Comparison of ENCODE assay signal across 1 cellular context in the genomic region with DNA sequence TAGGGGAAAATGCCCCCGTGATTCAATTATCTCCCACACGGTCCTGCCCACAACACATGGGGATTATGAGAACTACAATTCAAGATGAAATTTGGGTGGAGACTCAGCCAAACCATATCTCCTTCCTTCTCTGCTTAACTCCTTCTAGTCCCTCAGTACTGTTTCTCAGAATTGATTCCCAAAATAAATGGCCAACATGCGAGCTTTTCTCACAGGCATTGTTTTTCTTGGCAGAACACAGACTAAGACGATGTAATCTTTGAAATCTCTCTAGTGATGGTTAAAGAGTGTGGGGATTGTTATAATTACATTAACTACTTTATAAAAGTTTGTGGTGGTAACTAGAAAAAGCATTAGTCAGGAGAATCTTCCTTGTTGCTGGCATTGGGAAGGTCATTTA.
TF ChIP-seq lines count a peak whose summit lies in the region.

No MANE protein-coding gene starts in this region.

TF ChIP-seq in GM23338, 12 proteins besides CTCF, POLR2A, EP300 and RAD21 (continued from another document):
- TF ChIP-seq, protein P1, sequence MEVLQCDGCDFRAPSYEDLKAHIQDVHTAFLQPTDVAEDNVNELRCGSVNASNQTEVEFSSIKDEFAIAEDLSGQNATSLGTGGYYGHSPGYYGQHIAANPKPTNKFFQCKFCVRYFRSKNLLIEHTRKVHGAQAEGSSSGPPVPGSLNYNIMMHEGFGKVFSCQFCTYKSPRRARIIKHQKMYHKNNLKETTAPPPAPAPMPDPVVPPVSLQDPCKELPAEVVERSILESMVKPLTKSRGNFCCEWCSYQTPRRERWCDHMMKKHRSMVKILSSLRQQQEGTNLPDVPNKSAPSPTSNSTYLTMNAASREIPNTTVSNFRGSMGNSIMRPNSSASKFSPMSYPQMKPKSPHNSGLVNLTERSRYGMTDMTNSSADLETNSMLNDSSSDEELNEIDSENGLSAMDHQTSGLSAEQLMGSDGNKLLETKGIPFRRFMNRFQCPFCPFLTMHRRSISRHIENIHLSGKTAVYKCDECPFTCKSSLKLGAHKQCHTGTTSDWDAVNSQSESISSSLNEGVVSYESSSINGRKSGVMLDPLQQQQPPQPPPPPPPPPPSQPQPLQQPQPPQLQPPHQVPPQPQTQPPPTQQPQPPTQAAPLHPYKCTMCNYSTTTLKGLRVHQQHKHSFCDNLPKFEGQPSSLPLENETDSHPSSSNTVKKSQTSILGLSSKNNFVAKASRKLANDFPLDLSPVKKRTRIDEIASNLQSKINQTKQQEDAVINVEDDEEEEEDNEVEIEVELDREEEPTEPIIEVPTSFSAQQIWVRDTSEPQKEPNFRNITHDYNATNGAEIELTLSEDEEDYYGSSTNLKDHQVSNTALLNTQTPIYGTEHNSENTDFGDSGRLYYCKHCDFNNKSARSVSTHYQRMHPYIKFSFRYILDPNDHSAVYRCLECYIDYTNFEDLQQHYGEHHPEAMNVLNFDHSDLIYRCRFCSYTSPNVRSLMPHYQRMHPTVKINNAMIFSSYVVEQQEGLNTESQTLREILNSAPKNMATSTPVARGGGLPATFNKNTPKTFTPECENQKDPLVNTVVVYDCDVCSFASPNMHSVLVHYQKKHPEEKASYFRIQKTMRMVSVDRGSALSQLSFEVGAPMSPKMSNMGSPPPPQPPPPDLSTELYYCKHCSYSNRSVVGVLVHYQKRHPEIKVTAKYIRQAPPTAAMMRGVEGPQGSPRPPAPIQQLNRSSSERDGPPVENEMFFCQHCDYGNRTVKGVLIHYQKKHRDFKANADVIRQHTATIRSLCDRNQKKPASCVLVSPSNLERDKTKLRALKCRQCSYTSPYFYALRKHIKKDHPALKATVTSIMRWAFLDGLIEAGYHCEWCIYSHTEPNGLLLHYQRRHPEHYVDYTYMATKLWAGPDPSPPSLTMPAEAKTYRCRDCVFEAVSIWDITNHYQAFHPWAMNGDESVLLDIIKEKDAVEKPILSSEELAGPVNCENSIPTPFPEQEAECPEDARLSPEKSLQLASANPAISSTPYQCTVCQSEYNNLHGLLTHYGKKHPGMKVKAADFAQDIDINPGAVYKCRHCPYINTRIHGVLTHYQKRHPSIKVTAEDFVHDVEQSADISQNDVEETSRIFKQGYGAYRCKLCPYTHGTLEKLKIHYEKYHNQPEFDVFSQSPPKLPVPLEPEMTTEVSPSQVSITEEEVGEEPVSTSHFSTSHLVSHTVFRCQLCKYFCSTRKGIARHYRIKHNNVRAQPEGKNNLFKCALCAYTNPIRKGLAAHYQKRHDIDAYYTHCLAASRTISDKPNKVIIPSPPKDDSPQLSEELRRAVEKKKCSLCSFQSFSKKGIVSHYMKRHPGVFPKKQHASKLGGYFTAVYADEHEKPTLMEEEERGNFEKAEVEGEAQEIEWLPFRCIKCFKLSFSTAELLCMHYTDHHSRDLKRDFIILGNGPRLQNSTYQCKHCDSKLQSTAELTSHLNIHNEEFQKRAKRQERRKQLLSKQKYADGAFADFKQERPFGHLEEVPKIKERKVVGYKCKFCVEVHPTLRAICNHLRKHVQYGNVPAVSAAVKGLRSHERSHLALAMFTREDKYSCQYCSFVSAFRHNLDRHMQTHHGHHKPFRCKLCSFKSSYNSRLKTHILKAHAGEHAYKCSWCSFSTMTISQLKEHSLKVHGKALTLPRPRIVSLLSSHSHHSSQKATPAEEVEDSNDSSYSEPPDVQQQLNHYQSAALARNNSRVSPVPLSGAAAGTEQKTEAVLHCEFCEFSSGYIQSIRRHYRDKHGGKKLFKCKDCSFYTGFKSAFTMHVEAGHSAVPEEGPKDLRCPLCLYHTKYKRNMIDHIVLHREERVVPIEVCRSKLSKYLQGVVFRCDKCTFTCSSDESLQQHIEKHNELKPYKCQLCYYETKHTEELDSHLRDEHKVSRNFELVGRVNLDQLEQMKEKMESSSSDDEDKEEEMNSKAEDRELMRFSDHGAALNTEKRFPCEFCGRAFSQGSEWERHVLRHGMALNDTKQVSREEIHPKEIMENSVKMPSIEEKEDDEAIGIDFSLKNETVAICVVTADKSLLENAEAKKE (CRISPR knock-in tag; IDR thresholded peaks at IDR 0.05) = no peak
- no peak for TF ChIP-seq STAT1 (IDR thresholded peaks at IDR 0.05; ENCODE audit: unreplicated experiment)
